Comparison of ENCODE assay signal across 22 cellular contexts in genomic region chr22:32322986-32323385, GRCh38. TPM values are rescaled to one million over a fixed set of nuclear protein-coding genes. Genes with fewer than 3 reads are reported as not detected.
"Had no signal": no experiment of that assay in that cellular context is flagged by ENCODE, and none has a peak within 500 bp of the region (broad histone marks: within the 10 kb centered on the region; RNA-seq: fewer than 3 reads in every experiment).

No MANE protein-coding gene starts in this region.

- H3K27ac ChIP-seq: heart left ventricle, lower lobe of right lung had no signal

- H3K4me3 Mint-ChIP-seq: activated naive CD4-positive, alpha-beta T cell treated with anti-CD3 and anti-CD28 coated beads for 36 hours; activated T-cell treated with anti-CD3 and anti-CD28 coated beads, Interleukin-2, amount 50 U/mL, for 4 hours; nephron progenitor cell had no signal

- H3K36me3 ChIP-seq: heart left ventricle, lower lobe of right lung had no signal

- H3K9me3 ChIP-seq: heart left ventricle, lower lobe of right lung, mucosa of descending colon had no signal

- H3K27ac Mint-ChIP-seq: activated naive CD4-positive, alpha-beta T cell treated with anti-CD3 and anti-CD28 coated beads for 36 hours; activated T-helper 2 cell treated with anti-CD3 and anti-CD28 coated beads, Interferon-gamma antibody, Interleukin-2, Interleukin-4, amounts not matched to agents 10 μg/mL and 5 μg/mL and 100 μg/mL, durations not matched to agents 14 hours and 24 hours and 36 hours; nephron progenitor cell; progenitor cell of endocrine pancreas had no signal

- ATAC-seq: activated T-cell treated with anti-CD3 and anti-CD28 coated beads, Interleukin-2, amount 50 U/mL, for 4 hours; heart left ventricle; lower lobe of right lung; mucosa of descending colon had no signal

- DNase-seq: activated CD4-positive, alpha-beta T cell treated with anti-CD3 and anti-CD28 coated beads for 48 hours; activated naive CD4-positive, alpha-beta T cell treated with anti-CD3 and anti-CD28 coated beads for 36 hours; activated T-cell treated with anti-CD3 and anti-CD28 coated beads, Interleukin-2, amount 50 U/mL, for 4 hours; amygdala; cerebellar nuclear complex; cortex of kidney; heart left ventricle; lower lobe of right lung; mesendoderm; mucosa of descending colon; nephron progenitor cell; occipital lobe; retina; stimulated activated CD4-positive, alpha-beta T cell treated with anti-CD3 and anti-CD28 coated beads, Interleukin-4, amount 100 ng/mL, for 1 hour; stimulated activated naive CD4-positive, alpha-beta T cell had no signal

- H3K4me3 ChIP-seq: heart left ventricle, lower lobe of right lung, mucosa of descending colon had no signal

- H3K9me3 Mint-ChIP-seq: activated naive CD4-positive, alpha-beta T cell treated with anti-CD3 and anti-CD28 coated beads for 36 hours; activated T-cell treated with anti-CD3 and anti-CD28 coated beads, Interleukin-2, amount 50 U/mL, for 4 hours; activated T-helper 2 cell treated with anti-CD3 and anti-CD28 coated beads, Interferon-gamma antibody, Interleukin-2, Interleukin-4, amounts not matched to agents 10 μg/mL and 5 μg/mL and 100 μg/mL, durations not matched to agents 14 hours and 24 hours and 36 hours had no signal

- H3K4me1 ChIP-seq: heart left ventricle, lower lobe of right lung had no signal

RNA-seq across cellular contexts. Expression of gene RFPL3, which starts 34.7 kb away (rescaled TPM):
- total RNA-seq: activated naive CD4-positive, alpha-beta T cell treated with anti-CD3 and anti-CD28 coated beads for 36 hours; activated T-cell treated with anti-CD3 and anti-CD28 coated beads, Interleukin-2, amount 50 U/mL, for 4 hours; activated T-helper 2 cell treated with anti-CD3 and anti-CD28 coated beads, Interferon-gamma antibody, Interleukin-2, Interleukin-4, amounts not matched to agents 10 μg/mL and 5 μg/mL and 100 μg/mL, durations not matched to agents 14 hours and 24 hours and 36 hours; epithelial cell of proximal tubule; fibroblast of villous mesenchyme; heart left ventricle; lower lobe of right lung; mucosa of descending colon; occipital lobe; progenitor cell of endocrine pancreas; T-helper 2 cell treated with Interferon-gamma antibody and Interleukin-4, amounts not matched to agents 100 ng/mL and 5 ng/mL, for 36 hours; ureter had no signal
- polyA plus RNA-seq: heart left ventricle, keratinocyte had no signal
